In the genomic region with DNA sequence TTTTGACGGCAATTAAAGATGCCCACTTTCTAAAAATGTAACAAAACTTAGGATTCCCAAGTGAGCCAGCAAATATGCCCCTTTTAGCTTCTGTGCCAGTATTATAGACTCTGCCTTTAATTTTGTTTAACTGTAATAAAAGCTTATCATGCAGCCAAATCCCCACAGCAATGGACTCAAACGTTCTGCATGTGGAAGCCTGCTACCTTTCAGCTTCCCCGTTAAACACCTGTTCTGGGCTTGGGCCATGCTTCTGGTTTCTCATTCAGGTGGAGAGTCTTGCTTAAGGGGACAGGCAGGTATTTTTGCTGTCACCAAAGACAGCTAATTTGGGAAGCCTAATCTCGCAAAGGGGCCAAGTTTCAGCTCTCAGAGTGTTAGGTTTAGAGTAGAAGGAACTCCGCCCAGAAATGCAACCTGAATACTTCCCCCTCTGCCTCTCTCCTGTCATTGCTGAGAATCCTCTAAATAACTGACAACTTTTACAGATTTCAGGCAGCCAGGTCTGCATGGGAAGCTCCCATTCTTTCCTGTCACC, we compare ENCODE assay signal across 17 cellular contexts.
A peak's percentile ranks its signal among the peaks of the same experiment; 100 is the strongest.
DNase-seq lines count a peak whose midpoint lies in the region; ATAC-seq and TF ChIP-seq lines count a peak whose summit lies in the region.
"Had no signal": no experiment of that assay in that cellular context is flagged by ENCODE, and none has a peak within 500 bp of the region (broad histone marks: within the 10 kb centered on the region; RNA-seq: fewer than 3 reads in every experiment).

No MANE protein-coding gene starts in this region.

- CTCF ChIA-PET in WTC11 (lab: Charles Lee): no interaction called here

- H3K4me1 Mint-ChIP-seq in WTC11: peaks cover 29% of the 10 kb centered on the region

- no peaks in the 10 kb centered on the region for H3K36me3 ChIP-seq in parathyroid adenoma (ENCODE audit: control insufficient read depth, insufficient read depth, low read length)

- no peak overlapping the region for H3K27ac ChIP-seq in parathyroid adenoma
- H3K27ac ChIP-seq: A549, C4-2B had no signal

- no peak overlapping the region for H3K4me3 ChIP-seq in parathyroid adenoma (ENCODE audit: low read depth, low read length)
- H3K4me3 ChIP-seq: A549, GM23338 had no signal

- no peaks in the 10 kb centered on the region for H3K79me2 ChIP-seq in parathyroid adenoma

- H3K4me1 ChIP-seq in parathyroid adenoma: no peaks in the 10 kb centered on the region
- H3K4me1 ChIP-seq: A549 had no signal

- DNase-seq in NCI-H2107 treated with DMSO at 0.1 percent for 48 hours (lab: John Stamatoyannopoulos, UW; ENCODE audit: unreplicated experiment) (peak; percentile 69), NCI-H2107 (lab: John Stamatoyannopoulos, UW) (no peak), NCI-H1105 treated with DMSO at 0.1 percent for 48 hours (lab: John Stamatoyannopoulos, UW) (peak; percentile 57), WTC11 (ENCODE audit: low spot score) (no peak), NOMO-1 treated with dmso at 0.1 percent for 144 hours (lab: John Stamatoyannopoulos, UW; ENCODE audit: unreplicated experiment) (no peak)
- DNase-seq: NCI-H146, NCI-H2171 treated with DMSO at 0.1 percent for 48 hours, NCI-H524, Right ventricle myocardium superior, SK-N-SH had no signal

- peaks cover 6% of the 10 kb centered on the region for H3K9me3 Mint-ChIP-seq in WTC11

- H3K4me3 Mint-ChIP-seq in WTC11: no peak overlapping the region
- H3K4me3 Mint-ChIP-seq: GM23338 had no signal

- no peaks in the 10 kb centered on the region for H3K9me3 ChIP-seq in parathyroid adenoma (ENCODE audit: control insufficient read depth, low read length)
- H3K9me3 ChIP-seq: A549, SK-N-SH had no signal

- no peak overlapping the region for H3K4me2 ChIP-seq in parathyroid adenoma (ENCODE audit: low read length)
- H3K4me2 ChIP-seq: A549, GM23338, SK-N-SH had no signal

- H3K9ac ChIP-seq in parathyroid adenoma: no peak overlapping the region
- H3K9ac ChIP-seq: SK-N-SH had no signal

- peak overlapping the region; percentile 3 for H2AFZ ChIP-seq in parathyroid adenoma
- H2AFZ ChIP-seq: GM23338 had no signal

- H3K27me3 Mint-ChIP-seq in WTC11 (ENCODE audit: low read depth): no peaks in the 10 kb centered on the region; the same call in 1 of the 2 replicates

- POLR2A ChIA-PET in WTC11 (lab: Charles Lee): no interaction called here

- peak; percentile 30; the same call in 1 of the 2 replicates for ATAC-seq in WTC11
- no peak for ATAC-seq in GM18517 (IDR thresholded peaks at IDR 0.05; ENCODE audit: unreplicated experiment)
- ATAC-seq in HG03565 (IDR thresholded peaks at IDR 0.05; ENCODE audit: unreplicated experiment): no peak
- ATAC-seq: A549, GM23338, Panc1 had no signal

- TF ChIP-seq CTCF in WTC11 (IDR thresholded peaks at IDR 0.05): no peak
- no peak for TF ChIP-seq CTCF in parathyroid adenoma (IDR thresholded peaks at IDR 0.05)

- H3K36me3 Mint-ChIP-seq in WTC11: 0 out of 2 replicates have a peak, but pooled peaks cover 5% of the 10 kb centered on the region

- H3K27ac Mint-ChIP-seq in WTC11: no peak overlapping the region
- H3K27ac Mint-ChIP-seq: GM23338 had no signal

- no peaks in the 10 kb centered on the region for H3K27me3 ChIP-seq in parathyroid adenoma (ENCODE audit: control insufficient read depth, insufficient read depth, low read length)

TF ChIP-seq in WTC11, 78 proteins besides CTCF, POLR2A, EP300 and RAD21:
- no peak for TF ChIP-seq CREB1 (CRISPR knock-in tag; IDR thresholded peaks at IDR 0.05)
- TF ChIP-seq, protein P1, sequence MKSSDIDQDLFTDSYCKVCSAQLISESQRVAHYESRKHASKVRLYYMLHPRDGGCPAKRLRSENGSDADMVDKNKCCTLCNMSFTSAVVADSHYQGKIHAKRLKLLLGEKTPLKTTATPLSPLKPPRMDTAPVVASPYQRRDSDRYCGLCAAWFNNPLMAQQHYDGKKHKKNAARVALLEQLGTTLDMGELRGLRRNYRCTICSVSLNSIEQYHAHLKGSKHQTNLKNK (CRISPR knock-in tag; IDR thresholded peaks at IDR 0.05): no peak

Comparison
In these comparisons a context has a peak if more than half of its experiments do, and no peak if none do; other contexts are left out.
1. DNase-seq: peak in NCI-H2107 treated with DMSO at 0.1 percent for 48 hours (single experiment) and NCI-H1105 treated with DMSO at 0.1 percent for 48 hours (single experiment); none in NCI-H2107 (single experiment), WTC11 (single experiment) and NOMO-1 treated with dmso at 0.1 percent for 144 hours (single experiment).